In genomic region chr10:71998840-71999194, GRCh38 we compare ENCODE assay signal across 9 cellular contexts. TPM values are rescaled to one million over a fixed set of nuclear protein-coding genes. Genes with fewer than 3 reads are reported as not detected.
DNase-seq lines count a peak whose midpoint lies in the region; ATAC-seq and TF ChIP-seq lines count a peak whose summit lies in the region.
"Had no signal": no experiment of that assay in that cellular context is flagged by ENCODE, and none has a peak within 500 bp of the region (broad histone marks: within the 10 kb centered on the region; RNA-seq: fewer than 3 reads in every experiment).

No MANE protein-coding gene starts in this region.

- no peaks in the 10 kb centered on the region for H3K9me3 Mint-ChIP-seq in activated CD4-positive, alpha-beta T cell treated with anti-CD3 and anti-CD28 coated beads, Interleukin-2, amount 10 ng/mL, durations not matched to agents 7 days and 5 days

- H3K36me3 ChIP-seq in BE2C (no peaks in the 10 kb centered on the region; the same call in 1 of the 2 replicates), SJSA1 (peaks cover 3% of the 10 kb centered on the region; the same call in 1 of the 2 replicates), osteoblast (ENCODE audit: insufficient read depth, low read length) (no peaks in the 10 kb centered on the region)

- H3K27ac ChIP-seq in SJSA1: peak overlapping the region; percentile 74
- peak overlapping the region; percentile 83 for H3K27ac ChIP-seq in osteoblast (ENCODE audit: low read depth, low read length)

- H3K27ac Mint-ChIP-seq in activated CD4-positive, alpha-beta T cell treated with anti-CD3 and anti-CD28 coated beads, Interleukin-2, amount 10 ng/mL, durations not matched to agents 7 days and 5 days: no peak overlapping the region

- DNase-seq in BE2C (peak; percentile 60), SJSA1 (ENCODE audit: low read depth in 1 of 2, low spot score in 2 of 2) (peak; percentile 80 to 91), foreskin fibroblast (peak; percentile 67 to 87), osteoblast (ENCODE audit: insufficient read length, low spot score, missing footprints) (peak; percentile 97), erythroblast (lab: John Stamatoyannopoulos, UW) (no peak)
- DNase-seq in activated CD4-positive, alpha-beta T cell treated with anti-CD3 and anti-CD28 coated beads, Interleukin-2, amount 10 ng/mL, durations not matched to agents 7 days and 5 days: no peak
- DNase-seq: GF-D8 had no signal

- no peak overlapping the region for H3K4me3 Mint-ChIP-seq in activated CD4-positive, alpha-beta T cell treated with anti-CD3 and anti-CD28 coated beads, Interleukin-2, amount 10 ng/mL, durations not matched to agents 7 days and 5 days

- TF ChIP-seq CTCF in BE2C (IDR thresholded peaks at IDR 0.05; ENCODE audit: low read depth, low read length) (no peak), foreskin fibroblast (IDR thresholded peaks at IDR 0.05; ENCODE audit: low read depth, low read length) (no peak), osteoblast (IDR thresholded peaks at IDR 0.05; ENCODE audit: extremely low read depth, low read depth, low read length) (no peak)

- CTCF ChIA-PET in activated CD4-positive, alpha-beta T cell treated with anti-CD3 and anti-CD28 coated beads, Interleukin-2, amount 10 ng/mL, durations not matched to agents 7 days and 5 days (lab: Charles Lee): interaction anchor here (0.6 to 1.5 kb wide), 3 partner anchors 25 to 241 kb away, joined by 3 to 4 read pairs (median 3); no protein-coding TSS in a partner anchor

- peak overlapping the region; percentile 59 for H3K4me2 ChIP-seq in osteoblast (ENCODE audit: insufficient read depth, low read length)

- H3K9me3 ChIP-seq in BE2C (no peaks in the 10 kb centered on the region), SJSA1 (replicated peaks) (no peaks in the 10 kb centered on the region), osteoblast (ENCODE audit: low read depth, low read length) (no peaks in the 10 kb centered on the region)

- H3K4me1 Mint-ChIP-seq in activated CD4-positive, alpha-beta T cell treated with anti-CD3 and anti-CD28 coated beads, Interleukin-2, amount 10 ng/mL, durations not matched to agents 7 days and 5 days: no peaks in the 10 kb centered on the region

- POLR2A ChIA-PET in activated CD4-positive, alpha-beta T cell treated with anti-CD3 and anti-CD28 coated beads, Interleukin-2, amount 10 ng/mL, durations not matched to agents 7 days and 5 days (lab: Charles Lee): no interaction called here

- H3K27me3 Mint-ChIP-seq in activated CD4-positive, alpha-beta T cell treated with anti-CD3 and anti-CD28 coated beads, Interleukin-2, amount 10 ng/mL, durations not matched to agents 7 days and 5 days: no peaks in the 10 kb centered on the region

- ATAC-seq in HG03571 (IDR thresholded peaks at IDR 0.05; ENCODE audit: unreplicated experiment) (no peak), GM19452 (IDR thresholded peaks at IDR 0.05; ENCODE audit: unreplicated experiment) (no peak)

- peaks cover 98% of the 10 kb centered on the region for H3K79me2 ChIP-seq in osteoblast (ENCODE audit: insufficient read depth, low read length)

- H3K4me3 ChIP-seq in BE2C (ENCODE audit: low read depth, low read length): peak overlapping the region; percentile 27
- H3K4me3 ChIP-seq in SJSA1: no peak overlapping the region
- no peak overlapping the region for H3K4me3 ChIP-seq in foreskin fibroblast (ENCODE audit: low read depth in 1 of 2, low read length in 2 of 2)
- peak overlapping the region; percentile 10 for H3K4me3 ChIP-seq in osteoblast (ENCODE audit: insufficient read depth, low read length)

- no peaks in the 10 kb centered on the region for H3K27me3 ChIP-seq in BE2C
- H3K27me3 ChIP-seq in SJSA1 (replicated peaks): no peaks in the 10 kb centered on the region
- no peaks in the 10 kb centered on the region for H3K27me3 ChIP-seq in osteoblast (ENCODE audit: insufficient read depth, low read length)

- H2AFZ ChIP-seq in osteoblast (ENCODE audit: low read length): no peak overlapping the region

- peaks cover 71% of the 10 kb centered on the region for H4K20me1 ChIP-seq in osteoblast (ENCODE audit: insufficient read depth, low read length)

- peaks cover 29% of the 10 kb centered on the region for H3K4me1 ChIP-seq in BE2C
- H3K4me1 ChIP-seq in SJSA1 (replicated peaks): peaks cover 46% of the 10 kb centered on the region
- H3K4me1 ChIP-seq in osteoblast (ENCODE audit: insufficient read depth, low read length): peaks cover 31% of the 10 kb centered on the region

- no peak for TF ChIP-seq POLR2A in erythroblast (IDR thresholded peaks at IDR 0.05; ENCODE audit: low read length)

- H3K36me3 Mint-ChIP-seq in activated CD4-positive, alpha-beta T cell treated with anti-CD3 and anti-CD28 coated beads, Interleukin-2, amount 10 ng/mL, durations not matched to agents 7 days and 5 days (ENCODE audit: low read depth): no peaks in the 10 kb centered on the region

RNA-seq across cellular contexts. Expression of gene CHST3, which starts 34.6 kb away (rescaled TPM):
- 21.1 TPM for polyA plus RNA-seq in BE2C (2012; ENCODE audit: insufficient read depth, insufficient read length, low read depth)
- 15.8 and 27.4 TPM in 2 replicates for total RNA-seq in SJSA1 (2014; rRNA removed; shearing (Covaris generic))
- total RNA-seq in osteoblast: 39.5 and 43.1 TPM in 2 replicates
- under 1 TPM; 0.02 TPM for total RNA-seq in activated CD4-positive, alpha-beta T cell treated with anti-CD3 and anti-CD28 coated beads, Interleukin-2, amount 10 ng/mL, durations not matched to agents 7 days and 5 days

Comparison
In these comparisons a context has a peak if more than half of its experiments do, and no peak if none do; other contexts are left out.
1. DNase-seq: peak in BE2C (single experiment), SJSA1 (2 of 2), foreskin fibroblast (2 of 2) and osteoblast (single experiment); none in activated CD4-positive, alpha-beta T cell treated with anti-CD3 and anti-CD28 coated beads, Interleukin-2, amount 10 ng/mL, durations not matched to agents 7 days and 5 days (single experiment) and erythroblast (0 of 2).
2. H3K4me3 ChIP-seq: peak in BE2C (single experiment) and osteoblast (single experiment); none in SJSA1 (single experiment) and foreskin fibroblast (0 of 2).
3. RNA of gene CHST3, which starts 34.6 kb away (total RNA-seq): 39.5 to 43.1 TPM in osteoblast and 15.8 to 27.4 TPM in SJSA1; 0.02 TPM in activated CD4-positive, alpha-beta T cell treated with anti-CD3 and anti-CD28 coated beads, Interleukin-2, amount 10 ng/mL, durations not matched to agents 7 days and 5 days; every median in the first group is over 10 times any median in the second.